In genomic region chr17:76382305-76382802, GRCh38 we compare ENCODE assay signal across 9 cellular contexts. TPM values are rescaled to one million over a fixed set of nuclear protein-coding genes. Genes with fewer than 3 reads are reported as not detected.
A peak's percentile ranks its signal among the peaks of the same experiment; 100 is the strongest.
DNase-seq lines count a peak whose midpoint lies in the region; ATAC-seq, FAIRE-seq and TF ChIP-seq lines count a peak whose summit lies in the region.
"Had no signal": no experiment of that assay in that cellular context is flagged by ENCODE, and none has a peak within 500 bp of the region (broad histone marks: within the 10 kb centered on the region; RNA-seq: fewer than 3 reads in every experiment).

No MANE protein-coding gene starts in this region.

- FAIRE-seq in HepG2 (lab: Jason Lieb, UNC): peak; percentile 93
- FAIRE-seq: G401.6 had no signal

- TF ChIP-seq CTCF in brain microvascular endothelial cell (IDR thresholded peaks at IDR 0.05; ENCODE audit: low read depth, low read length, missing control alignments) (no peak), HepG2 (CRISPR knock-in tag; IDR thresholded peaks at IDR 0.05) (no peak; the same call in 1 of the 2 replicates)

- peaks cover 17% of the 10 kb centered on the region for H3K4me1 Mint-ChIP-seq in activated CD8-positive, alpha-beta memory T cell treated with anti-CD3 and anti-CD28 coated beads, Interleukin-2, amount 10 ng/mL, durations not matched to agents 7 days and 5 days

- H3K4me3 Mint-ChIP-seq in activated CD8-positive, alpha-beta memory T cell treated with anti-CD3 and anti-CD28 coated beads, Interleukin-2, amount 10 ng/mL, durations not matched to agents 7 days and 5 days: peak overlapping the region; percentile 81

- H3K9ac ChIP-seq in HepG2 (ENCODE audit: insufficient read depth, low read depth, low read length): peak overlapping the region; percentile 99
- peak overlapping the region in 1 of 2 donors; percentile 55 for H3K9ac ChIP-seq in stomach smooth muscle (ENCODE audit: low read length in 2 of 2)

- in situ Hi-C loops in brain microvascular endothelial cell (cut with HindIII; ENCODE audit: low pct_ligation_motif_present, low sequenced_read_pairs): no loop called here
- in situ Hi-C loops in HepG2 (cut with HindIII; ENCODE audit: extremely low pct_ligation_motif_present, low pct_unique_long_range_greater_than_20kb): no loop called here

- H3K27me3 Mint-ChIP-seq in activated CD8-positive, alpha-beta memory T cell treated with anti-CD3 and anti-CD28 coated beads, Interleukin-2, amount 10 ng/mL, durations not matched to agents 7 days and 5 days: no peaks in the 10 kb centered on the region

- WGBS in HepG2 (ENCODE audit: low lambda C conversion rate): 0% methylated on average over 9 of the region's 21 CpGs

- H3K36me3 ChIP-seq in brain microvascular endothelial cell (replicated peaks): peaks cover 17% of the 10 kb centered on the region
- peaks cover 10 to 19% of the 10 kb centered on the region in 2 experiments; a peak in 4 of 5 replicates for H3K36me3 ChIP-seq in HepG2 (replicated peaks in 1 of 2; ENCODE audit: control insufficient read depth in 1 of 2, insufficient read depth in 2 of 2, low read length in 2 of 2)
- no peaks in the 10 kb centered on the region for H3K36me3 ChIP-seq in stomach smooth muscle (ENCODE audit: control insufficient read depth in 2 of 2, insufficient read depth in 2 of 2, low read length in 2 of 2)

- peak overlapping the region; percentile 99 for H3K4me2 ChIP-seq in HepG2 (ENCODE audit: low read depth, low read length)

- H4K20me1 ChIP-seq in HepG2 (ENCODE audit: insufficient read depth, low read length): peaks cover 16% of the 10 kb centered on the region; the same call in 1 of the 2 replicates

- H3K27ac Mint-ChIP-seq in activated CD8-positive, alpha-beta memory T cell treated with anti-CD3 and anti-CD28 coated beads, Interleukin-2, amount 10 ng/mL, durations not matched to agents 7 days and 5 days: peak overlapping the region; percentile 72

- H3K27me3 ChIP-seq in brain microvascular endothelial cell (replicated peaks): no peaks in the 10 kb centered on the region
- H3K27me3 ChIP-seq in HepG2 (ENCODE audit: control insufficient read depth in 1 of 2, insufficient read depth in 2 of 2, low read length in 2 of 2): no peaks in the 10 kb centered on the region; a peak in 1 of 5 replicates
- peaks cover 7 to 28% of the 10 kb centered on the region in 2 donors for H3K27me3 ChIP-seq in stomach smooth muscle (ENCODE audit: control insufficient read depth in 1 of 2, insufficient read depth in 2 of 2, low read length in 2 of 2)

- H2AFZ ChIP-seq in HepG2 (ENCODE audit: low read length): no peak overlapping the region

- H3K4me3 ChIP-seq in brain microvascular endothelial cell (ENCODE audit: low read depth, low read length): peak overlapping the region; percentile 94
- peak overlapping the region; percentile 72 to 90 (median 86) for H3K4me3 ChIP-seq in HepG2 (replicated peaks in 1 of 3; ENCODE audit: insufficient read depth in 1 of 3, low read depth in 2 of 3, low read length in 3 of 3)
- peak overlapping the region; percentile 63 to 73 for H3K4me3 ChIP-seq in stomach smooth muscle (ENCODE audit: low read length in 2 of 2)

- ATAC-seq in activated CD8-positive, alpha-beta memory T cell treated with anti-CD3 and anti-CD28 coated beads, Interleukin-2, amount 10 ng/mL, durations not matched to agents 7 days and 5 days: no peak
- ATAC-seq in HepG2 (peak; percentile 62), GM21576 (IDR thresholded peaks at IDR 0.05; ENCODE audit: unreplicated experiment) (no peak), GM21528 (IDR thresholded peaks at IDR 0.05; ENCODE audit: low FRiP score, unreplicated experiment) (no peak)

- H3K27ac ChIP-seq in brain microvascular endothelial cell (peak overlapping the region; percentile 99), HepG2 (ENCODE audit: extremely low read length, insufficient read depth, low read length) (peak overlapping the region; percentile 100), stomach smooth muscle (ENCODE audit: low read length) (no peak overlapping the region)

- DNase-seq in activated CD8-positive, alpha-beta memory T cell treated with anti-CD3 and anti-CD28 coated beads, Interleukin-2, amount 10 ng/mL, durations not matched to agents 7 days and 5 days: no peak
- DNase-seq in activated CD8-positive, alpha-beta memory T cell treated with anti-CD3 and anti-CD28 coated beads, Interleukin-2, amount 50 U/mL, for 48 hours: no peak
- no peak for DNase-seq in brain microvascular endothelial cell
- peak; percentile 97 for DNase-seq in HepG2 (ENCODE audit: low spot score)
- no peak for DNase-seq in epidermal melanocyte (ENCODE audit: insufficient read length, low spot score)

- no TSS peak for BruUV-seq in HepG2 (replicated peaks; lab: Mats Ljungman, UMichigan)

- intact Hi-C loops in HepG2 (cut with micrococcal nuclease; ENCODE audit: unreplicated experiment): no loop called here

- no peaks in the 10 kb centered on the region for H3K9me3 Mint-ChIP-seq in activated CD8-positive, alpha-beta memory T cell treated with anti-CD3 and anti-CD28 coated beads, Interleukin-2, amount 10 ng/mL, durations not matched to agents 7 days and 5 days (ENCODE audit: low read depth)

- POLR2A ChIA-PET in HepG2 (lab: Yijun Ruan, JAX): interaction anchor here (0.6 to 20.9 kb wide), 25 partner anchors 9 to 1114 kb away, joined by 3 to 1379 read pairs (median 5); partner anchors contain the start of genes PRPSAP1, QRICH2, RHBDF2 and UBALD2

- TF ChIP-seq EP300 in HepG2 (IDR thresholded peaks at IDR 0.05; ENCODE audit: low read depth in 2 of 2, low read length in 2 of 2) (peak; percentile 56 to 96), HepG2 (CRISPR knock-in tag; IDR thresholded peaks at IDR 0.05; ENCODE audit: borderline replicate concordance) (peak; percentile 88)

- CTCF ChIA-PET in activated CD8-positive, alpha-beta memory T cell treated with anti-CD3 and anti-CD28 coated beads, Interleukin-2, amount 10 ng/mL, durations not matched to agents 7 days and 5 days (lab: Charles Lee): interaction anchor here (0.5 to 11.1 kb wide), 4 partner anchors 9 to 29 kb away, joined by 3 to 158 read pairs (median 43); partner anchors contain the start of gene PRPSAP1
- CTCF ChIA-PET in HepG2 (lab: Yijun Ruan, JAX; ENCODE audit: low intra/inter-chr PET ratio, low total read pairs): no interaction called here

- peak in 1 of 2 experiments; percentile 52; a peak in 2 of 4 replicates for TF ChIP-seq POLR2A in HepG2 (IDR thresholded peaks at IDR 0.05; ENCODE audit: insufficient read depth in 1 of 2, low read depth in 2 of 2, low read length in 2 of 2)

- no peaks in the 10 kb centered on the region for H3K9me3 ChIP-seq in HepG2 (ENCODE audit: low read length)
- no peaks in the 10 kb centered on the region for H3K9me3 ChIP-seq in stomach smooth muscle (ENCODE audit: control insufficient read depth in 2 of 2, low read length in 2 of 2)

- TF ChIP-seq RAD21 in HepG2 (CRISPR knock-in tag; IDR thresholded peaks at IDR 0.05): 0 out of 2 replicates have a peak, but pooled peaks have one; percentile 23

- peaks cover 82% of the 10 kb centered on the region for H3K79me2 ChIP-seq in HepG2 (ENCODE audit: insufficient read depth, low read length)

- no peaks in the 10 kb centered on the region for H3K36me3 Mint-ChIP-seq in activated CD8-positive, alpha-beta memory T cell treated with anti-CD3 and anti-CD28 coated beads, Interleukin-2, amount 10 ng/mL, durations not matched to agents 7 days and 5 days

- H3K4me1 ChIP-seq in HepG2 (ENCODE audit: insufficient read depth, low read length): peaks cover 67% of the 10 kb centered on the region
- peaks cover 43% of the 10 kb centered on the region for H3K4me1 ChIP-seq in stomach smooth muscle (ENCODE audit: control insufficient read depth, insufficient read depth, low read length)

RNA-seq across cellular contexts. Expression of gene SPHK1, which starts 2.1 kb away (rescaled TPM):
- 1 to 10 TPM; 5.4 to 8.4 TPM for total RNA-seq in activated CD8-positive, alpha-beta memory T cell treated with anti-CD3 and anti-CD28 coated beads, Interleukin-2, amount 10 ng/mL, durations not matched to agents 7 days and 5 days
- total RNA-seq in HepG2 (2016; rRNA removed; fragmentation: Illumina TruSeq; extraction: Trizol): 111 and 160 TPM in 2 replicates
- total RNA-seq in HepG2 (2016; cell fraction: cytosol; rRNA removed; fragmentation: Illumina TruSeq; extraction: Trizol; ENCODE audit: low read depth): 48.7 and 63.1 TPM in 2 replicates
- 101 and 161 TPM in 2 replicates for total RNA-seq in HepG2 (2016; cell fraction: insoluble cytoplasmic fraction; rRNA removed; fragmentation: Illumina TruSeq; extraction: Trizol)
- 105 and 128 TPM in 2 replicates for total RNA-seq in HepG2 (2016; cell fraction: membrane; rRNA removed; fragmentation: Illumina TruSeq; extraction: Trizol)
- total RNA-seq in HepG2 (2016; cell fraction: nucleus; rRNA removed; fragmentation: Illumina TruSeq; extraction: Trizol): 124 and 150 TPM in 2 replicates
- 129 and 137 TPM in 2 replicates for polyA plus RNA-seq in HepG2 (2011; rRNA removed)
- polyA plus RNA-seq in HepG2 (2011; cell fraction: cytosol; rRNA removed): 113 and 185 TPM in 2 replicates
- 814 and 941 TPM in 2 replicates for polyA plus RNA-seq in HepG2 (2011; cell fraction: nucleus; rRNA removed)
- polyA plus RNA-seq in HepG2 (2012): 59.0 and 123 TPM in 2 replicates
- 41.1 and 53.2 TPM in 2 replicates for polyA plus RNA-seq in HepG2 (2016; cell fraction: cytosol; fragmentation: Illumina TruSeq; extraction: Trizol; ENCODE audit: low read depth)
- 89.1 and 103 TPM in 2 replicates for polyA plus RNA-seq in HepG2 (2016; cell fraction: insoluble cytoplasmic fraction; fragmentation: Illumina TruSeq; extraction: Trizol; ENCODE audit: low read depth)
- polyA plus RNA-seq in HepG2 (2016; cell fraction: membrane; fragmentation: Illumina TruSeq; extraction: Trizol; ENCODE audit: low read depth): 74.4 and 85.2 TPM in 2 replicates
- 289 and 305 TPM in 2 replicates for polyA plus RNA-seq in HepG2 (2016; cell fraction: nucleus; fragmentation: Illumina TruSeq; extraction: Trizol; ENCODE audit: insufficient read depth, low read depth)
- 11.2 and 115 TPM in 2 replicates for polyA minus RNA-seq in HepG2 (2011; rRNA and poly(A)+ RNA removed; ENCODE audit: low replicate concordance)
- polyA minus RNA-seq in HepG2 (2011; cell fraction: cytosol; rRNA and poly(A)+ RNA removed): 29.9 and 32.1 TPM in 2 replicates
- polyA minus RNA-seq in HepG2 (2011; cell fraction: nucleus; rRNA and poly(A)+ RNA removed): 63.9 and 90.6 TPM in 2 replicates

RNA-seq across cellular contexts. Expression of gene PRPSAP1, which starts 28.6 kb away (rescaled TPM):
- total RNA-seq in activated CD8-positive, alpha-beta memory T cell treated with anti-CD3 and anti-CD28 coated beads, Interleukin-2, amount 10 ng/mL, durations not matched to agents 7 days and 5 days: 10 to 100 TPM; 63.9 to 64.7 TPM
- total RNA-seq in HepG2 (2016; rRNA removed; fragmentation: Illumina TruSeq; extraction: Trizol): 91.1 and 115 TPM in 2 replicates
- total RNA-seq in HepG2 (2016; cell fraction: cytosol; rRNA removed; fragmentation: Illumina TruSeq; extraction: Trizol; ENCODE audit: low read depth): 50.9 and 56.3 TPM in 2 replicates
- 93.8 and 106 TPM in 2 replicates for total RNA-seq in HepG2 (2016; cell fraction: insoluble cytoplasmic fraction; rRNA removed; fragmentation: Illumina TruSeq; extraction: Trizol)
- total RNA-seq in HepG2 (2016; cell fraction: membrane; rRNA removed; fragmentation: Illumina TruSeq; extraction: Trizol): 62.1 and 63.3 TPM in 2 replicates
- 97.5 and 106 TPM in 2 replicates for total RNA-seq in HepG2 (2016; cell fraction: nucleus; rRNA removed; fragmentation: Illumina TruSeq; extraction: Trizol)
- 314 and 325 TPM in 2 replicates for polyA plus RNA-seq in HepG2 (2011; rRNA removed)
- 244 and 264 TPM in 2 replicates for polyA plus RNA-seq in HepG2 (2011; cell fraction: cytosol; rRNA removed)
- polyA plus RNA-seq in HepG2 (2011; cell fraction: nucleus; rRNA removed): 676 and 852 TPM in 2 replicates
- polyA plus RNA-seq in HepG2 (2012): 192 and 251 TPM in 2 replicates
- polyA plus RNA-seq in HepG2 (2016; cell fraction: cytosol; fragmentation: Illumina TruSeq; extraction: Trizol; ENCODE audit: low read depth): 24.9 and 31.2 TPM in 2 replicates
- 142 and 162 TPM in 2 replicates for polyA plus RNA-seq in HepG2 (2016; cell fraction: insoluble cytoplasmic fraction; fragmentation: Illumina TruSeq; extraction: Trizol; ENCODE audit: low read depth)
- polyA plus RNA-seq in HepG2 (2016; cell fraction: membrane; fragmentation: Illumina TruSeq; extraction: Trizol; ENCODE audit: low read depth): 50.3 and 53.9 TPM in 2 replicates
- 198 and 200 TPM in 2 replicates for polyA plus RNA-seq in HepG2 (2016; cell fraction: nucleus; fragmentation: Illumina TruSeq; extraction: Trizol; ENCODE audit: insufficient read depth, low read depth)
- polyA minus RNA-seq in HepG2 (2011; rRNA and poly(A)+ RNA removed; ENCODE audit: low replicate concordance): 54.9 and 219 TPM in 2 replicates
- 108 and 118 TPM in 2 replicates for polyA minus RNA-seq in HepG2 (2011; cell fraction: cytosol; rRNA and poly(A)+ RNA removed)
- polyA minus RNA-seq in HepG2 (2011; cell fraction: nucleus; rRNA and poly(A)+ RNA removed): 292 and 371 TPM in 2 replicates

Comparison
In these comparisons a context has a peak if more than half of its experiments do, and no peak if none do; other contexts are left out.
1. RNA of gene SPHK1, which starts 2.1 kb away (total RNA-seq): 48.7 to 161 TPM in HepG2; 5.4 to 8.4 TPM in activated CD8-positive, alpha-beta memory T cell treated with anti-CD3 and anti-CD28 coated beads, Interleukin-2, amount 10 ng/mL, durations not matched to agents 7 days and 5 days; every median in the first group is over 4 times any median in the second.
2. Peak in every context shown above with its lines, with median percentiles within 50 percentile points of each other: H3K4me3 ChIP-seq.